In genomic region chr14:77027538-77028383, GRCh38 we compare ENCODE assay signal across 8 cellular contexts. TPM values are rescaled to one million over a fixed set of nuclear protein-coding genes. Genes with fewer than 3 reads are reported as not detected.
A peak's percentile ranks its signal among the peaks of the same experiment; 100 is the strongest.
DNase-seq lines count a peak whose midpoint lies in the region; ATAC-seq, FAIRE-seq and TF ChIP-seq lines count a peak whose summit lies in the region.

No MANE protein-coding gene starts in this region.

- no peaks in the 10 kb centered on the region for H3K27me3 Mint-ChIP-seq in astrocyte (ENCODE audit: low read depth, unreplicated experiment)

- peaks cover 23% of the 10 kb centered on the region for H3F3A ChIP-seq in DOHH2 (ENCODE audit: control insufficient read depth, insufficient read depth)

- H4K20me1 ChIP-seq in DOHH2 (ENCODE audit: control insufficient read depth, insufficient read depth, low read depth, low read length) = no peaks in the 10 kb centered on the region; the same call in 1 of the 2 replicates
- H4K20me1 ChIP-seq in astrocyte (ENCODE audit: insufficient read depth, low read length) = peaks cover 37% of the 10 kb centered on the region

- H3K79me2 ChIP-seq in DOHH2 (ENCODE audit: control insufficient read depth, low read length) (peaks cover 17% of the 10 kb centered on the region), astrocyte (ENCODE audit: insufficient read depth, low read length) (peaks cover 50% of the 10 kb centered on the region)

- no peaks in the 10 kb centered on the region for H3K9me3 Mint-ChIP-seq in astrocyte (ENCODE audit: unreplicated experiment)

- peak overlapping the region; percentile 87 for H3K27ac ChIP-seq in DOHH2 (ENCODE audit: low read depth, low read length)
- H3K27ac ChIP-seq in astrocyte (ENCODE audit: low read depth, low read length) = peak overlapping the region; percentile 92
- H3K27ac ChIP-seq in gastrocnemius medialis = peak overlapping the region; percentile 95 to 100 (median 100)

- H3K9me2 ChIP-seq in DOHH2 (replicated peaks; ENCODE audit: control insufficient read depth, low read length) = no peaks in the 10 kb centered on the region

- H3K36me3 ChIP-seq in DOHH2 (ENCODE audit: control insufficient read depth, low read length) (peaks cover 13% of the 10 kb centered on the region), astrocyte (ENCODE audit: insufficient read depth, low read length) (no peaks in the 10 kb centered on the region), gastrocnemius medialis (no peaks in the 10 kb centered on the region)

- peak; percentile 43 to 57 for TF ChIP-seq POLR2A in gastrocnemius medialis (IDR thresholded peaks at IDR 0.05)

- TF ChIP-seq CTCF in DOHH2 (IDR thresholded peaks at IDR 0.05; ENCODE audit: low read depth, low read length, poor library complexity, severe bottlenecking) (peak; percentile 31), GM20000 (IDR thresholded peaks at IDR 0.05; ENCODE audit: extremely low read depth, missing control alignments) (no peak), astrocyte (IDR thresholded peaks at IDR 0.05; ENCODE audit: insufficient read depth, low read depth, low read length) (no peak), gastrocnemius medialis (IDR thresholded peaks at IDR 0.05 in 4 of 5, conservative IDR thresholded peaks at IDR 0.05 in 1 of 5) (no peak)

- peak overlapping the region; percentile 73 for H3K4me3 Mint-ChIP-seq in astrocyte (ENCODE audit: unreplicated experiment)

- FAIRE-seq in astrocyte (lab: Jason Lieb, UNC) = no peak

- H3K4me1 ChIP-seq in DOHH2 (ENCODE audit: control insufficient read depth, low read length) = peaks cover 49% of the 10 kb centered on the region
- peaks cover 49% of the 10 kb centered on the region for H3K4me1 ChIP-seq in astrocyte (ENCODE audit: insufficient read depth, low read length)
- H3K4me1 ChIP-seq in gastrocnemius medialis = peaks cover 65 to 67% of the 10 kb centered on the region in 2 donors

- intact Hi-C loops in gastrocnemius medialis (cut with DNase I; ENCODE audit: low total_unique reads) = loop anchor here (1.0 to 2.0 kb wide), 2 partner anchors 41 to 71 kb away; partner anchors contain the start of gene CIPC

- peak overlapping the region; percentile 78 for H3K27ac Mint-ChIP-seq in astrocyte (ENCODE audit: unreplicated experiment)

- no peaks in the 10 kb centered on the region for H3K9me3 ChIP-seq in DOHH2 (ENCODE audit: control insufficient read depth, insufficient read depth, low read length)
- H3K9me3 ChIP-seq in astrocyte (ENCODE audit: insufficient read depth, low read depth, low read length) = no peaks in the 10 kb centered on the region
- H3K9me3 ChIP-seq in gastrocnemius medialis = no peaks in the 10 kb centered on the region

- H2AFZ ChIP-seq in astrocyte (ENCODE audit: low read depth, low read length) = peak overlapping the region; percentile 10

- H3K27me3 ChIP-seq in DOHH2 (ENCODE audit: control insufficient read depth, low read length) (no peaks in the 10 kb centered on the region), astrocyte (ENCODE audit: insufficient read depth, low read length) (no peaks in the 10 kb centered on the region), gastrocnemius medialis (no peaks in the 10 kb centered on the region)

- H3K9ac ChIP-seq in astrocyte (ENCODE audit: low read length) = peak overlapping the region; percentile 95

- H3K4me3 ChIP-seq in DOHH2 (ENCODE audit: low read length) (peak overlapping the region; percentile 82), astrocyte (ENCODE audit: insufficient read depth, low read depth, low read length) (peak overlapping the region; percentile 90), gastrocnemius medialis (peak overlapping the region; percentile 53 to 94 (median 88))

- peaks cover 13% of the 10 kb centered on the region for H3K36me3 Mint-ChIP-seq in astrocyte (ENCODE audit: low read depth, unreplicated experiment)

- in situ Hi-C loops in gastrocnemius medialis (cut with MboI; ENCODE audit: low sequenced_read_pairs in 4 of 4) = no loop called here

- peak; percentile 24 to 32 for ATAC-seq in gastrocnemius medialis

- peak; percentile 90 for DNase-seq in GM20000 (ENCODE audit: low spot score)
- peak; percentile 74 for DNase-seq in HK-2 (ENCODE audit: unreplicated experiment)
- peak; percentile 38 to 72 (median 63) for DNase-seq in T-helper 1 cell
- DNase-seq in astrocyte (ENCODE audit: low read depth) = peak; percentile 65
- DNase-seq in hypothalamus (lab: John Stamatoyannopoulos, UW) = peak in 48 of 51 donors; percentile 39 to 94 (median 72)
- DNase-seq in gastrocnemius medialis = peak; percentile 57 to 76
- DNase-seq in NCI-H1048 (lab: John Stamatoyannopoulos, UW) = no peak

- H3K4me1 Mint-ChIP-seq in astrocyte (ENCODE audit: low read depth, unreplicated experiment) = peaks cover 35% of the 10 kb centered on the region

- H3K4me2 ChIP-seq in DOHH2 (ENCODE audit: low read length) = peak overlapping the region; percentile 97
- peak overlapping the region; percentile 100 for H3K4me2 ChIP-seq in astrocyte (ENCODE audit: low read length)

RNA-seq across cellular contexts. Expression of gene IRF2BPL, which starts 0.7 kb away (rescaled TPM):
- total RNA-seq in astrocyte (42.7 and 55.3 TPM in 2 replicates), gastrocnemius medialis (10 to 100 TPM; 15.0 to 26.4 (median 17.0) TPM)
